In genomic region chr20:54172856-54173652, GRCh38 we compare ENCODE assay signal across 9 cellular contexts. TPM values are rescaled to one million over a fixed set of nuclear protein-coding genes. Genes with fewer than 3 reads are reported as not detected.
A peak's percentile ranks its signal among the peaks of the same experiment; 100 is the strongest.
DNase-seq lines count a peak whose midpoint lies in the region; ATAC-seq, FAIRE-seq and TF ChIP-seq lines count a peak whose summit lies in the region.
"Had no signal": no experiment of that assay in that cellular context is flagged by ENCODE, and none has a peak within 500 bp of the region (broad histone marks: within the 10 kb centered on the region; RNA-seq: fewer than 3 reads in every experiment).

No MANE protein-coding gene starts in this region.

- H3K9ac ChIP-seq in ES-I3 (ENCODE audit: low read depth, low read length) = peak overlapping the region; percentile 46; the same call in 1 of the 2 replicates
- peak overlapping the region; percentile 46 for H3K9ac ChIP-seq in neural cell (ENCODE audit: low read length)

- FAIRE-seq in H54 (lab: Jason Lieb, UNC) = no peak

- H3K27ac ChIP-seq in ectodermal cell (ENCODE audit: insufficient read depth, low read depth, low read length, poor library complexity, severe bottlenecking) (no peak overlapping the region), neural cell (ENCODE audit: low read length) (no peak overlapping the region)

- H3K79me2 ChIP-seq in neural cell (replicated peaks; ENCODE audit: insufficient read depth, low read length) = no peaks in the 10 kb centered on the region

- no peaks in the 10 kb centered on the region for H3F3A ChIP-seq in neural cell (ENCODE audit: insufficient read depth, low read length, poor library complexity, severe bottlenecking)

- peak; percentile 39 for DNase-seq in NCI-H2227 (lab: John Stamatoyannopoulos, UW; ENCODE audit: unreplicated experiment)
- DNase-seq in H54 (ENCODE audit: insufficient read length, low spot score) = no peak
- no peak for DNase-seq in NK-92 treated with Interleukin-12 subunit alpha and Interleukin-12 subunit beta, amount 100 ng/mL, for 24 hours (lab: John Stamatoyannopoulos, UW)
- DNase-seq: MV-4-11 had no signal

- H3K4me1 ChIP-seq in ES-I3 (ENCODE audit: insufficient read depth, low read length) (no peaks in the 10 kb centered on the region; the same call in 1 of the 2 replicates), ectodermal cell (ENCODE audit: control insufficient read depth, insufficient read depth, low read length) (peaks cover 20% of the 10 kb centered on the region)

- TF ChIP-seq EP300 in neural cell (conservative IDR thresholded peaks at IDR 0.05; ENCODE audit: poor library complexity, severe bottlenecking) = no peak

- H3K27me3 ChIP-seq in ectodermal cell (ENCODE audit: control insufficient read depth, insufficient read depth, low read length, poor library complexity, severe bottlenecking) (peaks cover 85% of the 10 kb centered on the region), neural cell (ENCODE audit: insufficient read depth, low read depth, low read length) (peaks cover 66% of the 10 kb centered on the region)

- no peaks in the 10 kb centered on the region for H4K20me1 ChIP-seq in neural cell (ENCODE audit: insufficient read depth)

- H3K4me3 ChIP-seq in ectodermal cell (ENCODE audit: insufficient read depth, low read depth, low read length) (peak overlapping the region; percentile 29), neural cell (ENCODE audit: low read length) (peak overlapping the region; percentile 77)

- TF ChIP-seq POLR2A in H54 (IDR thresholded peaks at IDR 0.05; ENCODE audit: low read depth, low read length) = no peak

- TF ChIP-seq CTCF in neural cell (IDR thresholded peaks at IDR 0.05; ENCODE audit: poor library complexity, severe bottlenecking) = peak; percentile 40

- H3K9me2 ChIP-seq in neural cell (ENCODE audit: insufficient read depth, low read length) = no peaks in the 10 kb centered on the region

- peak overlapping the region; percentile 78 for H3K4me2 ChIP-seq in neural cell (ENCODE audit: low read length)

- ATAC-seq in HG03280 (IDR thresholded peaks at IDR 0.05; ENCODE audit: unreplicated experiment) = no peak
- ATAC-seq in HG02840 (IDR thresholded peaks at IDR 0.05; ENCODE audit: low FRiP score, unreplicated experiment) = no peak

- H3K36me3 ChIP-seq in ES-I3 (ENCODE audit: insufficient read depth, low read length) = no peaks in the 10 kb centered on the region
- H3K36me3 ChIP-seq in ectodermal cell (ENCODE audit: control insufficient read depth, insufficient read depth, low read length) = no peaks in the 10 kb centered on the region
- H3K36me3 ChIP-seq in neural cell (ENCODE audit: insufficient read depth, low read length) = no peaks in the 10 kb centered on the region

- H2AFZ ChIP-seq in neural cell (ENCODE audit: low read depth, low read length) = peak overlapping the region; percentile 56

- 2% methylated on average over 66 of the region's 66 CpGs for WGBS in ectodermal cell, 2 experiments

- TF ChIP-seq RAD21 in neural cell (conservative IDR thresholded peaks at IDR 0.05) = no peak

- H3K9me3 ChIP-seq in ES-I3 (ENCODE audit: control insufficient read depth, insufficient read depth, low read length) = no peaks in the 10 kb centered on the region
- H3K9me3 ChIP-seq in ectodermal cell (ENCODE audit: control insufficient read depth, low read length) = no peaks in the 10 kb centered on the region
- H3K9me3 ChIP-seq in neural cell (ENCODE audit: low read length) = no peaks in the 10 kb centered on the region

TF ChIP-seq in neural cell, 6 proteins besides CTCF, POLR2A, EP300 and RAD21:
- TF ChIP-seq MXI1 (conservative IDR thresholded peaks at IDR 0.05; ENCODE audit: poor library complexity, severe bottlenecking) = peak; percentile 38
- TF ChIP-seq SMC3 (conservative IDR thresholded peaks at IDR 0.05; ENCODE audit: poor library complexity) = no peak

RNA-seq across cellular contexts. Expression of gene CYP24A1, which starts 0.7 kb away (rescaled TPM):
- not detected for polyA plus RNA-seq in ectodermal cell (2013, experiment 1 of 4)
- not detected for polyA plus RNA-seq in ectodermal cell (2013, experiment 2 of 4)
- 0.11 TPM for polyA plus RNA-seq in ectodermal cell (2013, experiment 3 of 4)
- polyA plus RNA-seq in ectodermal cell (2013, experiment 4 of 4) = not detected
- 0.12 TPM in 1 of 2 replicates, not detected in the other for polyA plus RNA-seq in neural cell
- polyA minus RNA-seq in neural cell = not detected in 2 replicates

RNA-seq across cellular contexts. Expression of gene PFDN4, which starts 34.8 kb away (rescaled TPM):
- polyA plus RNA-seq in ectodermal cell (2013, experiment 1 of 4) = 128 TPM
- 115 TPM for polyA plus RNA-seq in ectodermal cell (2013, experiment 2 of 4)
- polyA plus RNA-seq in ectodermal cell (2013, experiment 3 of 4) = 176 TPM
- polyA plus RNA-seq in ectodermal cell (2013, experiment 4 of 4) = 169 TPM
- polyA plus RNA-seq in neural cell = 350 and 512 TPM in 2 replicates
- 156 and 175 TPM in 2 replicates for polyA minus RNA-seq in neural cell
